11 cellular contexts compared by ENCODE assay signal in genomic region chr11:121538054-121538453, GRCh38.
A peak's percentile ranks its signal among the peaks of the same experiment; 100 is the strongest.
DNase-seq lines count a peak whose midpoint lies in the region; ATAC-seq and TF ChIP-seq lines count a peak whose summit lies in the region.
"Had no signal": no experiment of that assay in that cellular context is flagged by ENCODE, and none has a peak within 500 bp of the region (broad histone marks: within the 10 kb centered on the region; RNA-seq: fewer than 3 reads in every experiment).

No MANE protein-coding gene starts in this region.

- peaks cover 40% of the 10 kb centered on the region for H3K27me3 ChIP-seq in A673 (replicated peaks; ENCODE audit: insufficient read depth, low read depth, low read length, poor library complexity)
- H3K27me3 ChIP-seq: ascending aorta had no signal

- POLR2A ChIA-PET in A673 (lab: Charles Lee; ENCODE audit: low non-redundant PET), result no interaction called here

- no peaks in the 10 kb centered on the region for H3K9me3 Mint-ChIP-seq in activated T-helper 17 cell treated with anti-CD3 and anti-CD28 coated beads, Interleukin-2, amount 50 U/mL, for 72 hours

- intact Hi-C loops in A673 (cut with micrococcal nuclease; ENCODE audit: unreplicated experiment), result no loop called here
- intact Hi-C loops in cardiac septum (cut with DNase I), result loop anchor here (10.0 kb wide), 1 partner anchor 213 kb away; no protein-coding TSS in a partner anchor

- H3K4me3 Mint-ChIP-seq in activated T-helper 17 cell treated with anti-CD3 and anti-CD28 coated beads, Interleukin-2, amount 50 U/mL, for 72 hours, result peak overlapping the region; percentile 51

- peaks cover 31% of the 10 kb centered on the region for H3K4me1 Mint-ChIP-seq in activated T-helper 17 cell treated with anti-CD3 and anti-CD28 coated beads, Interleukin-2, amount 50 U/mL, for 72 hours

- DNase-seq in GM13976 (ENCODE audit: low spot score) (peak; percentile 61), DMS79 (lab: John Stamatoyannopoulos, UW) (no peak), A673 (ENCODE audit: low spot score) (no peak), cardiac septum (ENCODE audit: low spot score) (no peak)
- DNase-seq: NCI-H1092 had no signal

- no peaks in the 10 kb centered on the region for H3K4me1 ChIP-seq in A673 (ENCODE audit: insufficient read depth, low read length, poor library complexity, severe bottlenecking)
- H3K4me1 ChIP-seq: ascending aorta had no signal

- in situ Hi-C loops in GM13976 (cut with MboI; ENCODE audit: low sequenced_read_pairs, unreplicated experiment), result no loop called here

- no peak overlapping the region for H3K27ac ChIP-seq in A673 (ENCODE audit: low read depth, low read length, poor library complexity, severe bottlenecking)
- H3K27ac ChIP-seq: ascending aorta had no signal

- ATAC-seq in GM19351 (IDR thresholded peaks at IDR 0.05; ENCODE audit: unreplicated experiment), result peak; percentile 92
- peak; percentile 58 for ATAC-seq in HG03045 (IDR thresholded peaks at IDR 0.05; ENCODE audit: unreplicated experiment)
- ATAC-seq in activated T-helper 17 cell treated with anti-CD3 and anti-CD28 coated beads, Interleukin-2, amount 50 U/mL, for 72 hours (replicated peaks), result peak; percentile 68
- no peak for ATAC-seq in HG02571 (IDR thresholded peaks at IDR 0.05; ENCODE audit: unreplicated experiment)
- ATAC-seq: Panc1 had no signal

- H3K27ac Mint-ChIP-seq in activated T-helper 17 cell treated with anti-CD3 and anti-CD28 coated beads, Interleukin-2, amount 50 U/mL, for 72 hours, result peak overlapping the region; percentile 41

- peaks cover 93% of the 10 kb centered on the region for H3K36me3 Mint-ChIP-seq in activated T-helper 17 cell treated with anti-CD3 and anti-CD28 coated beads, Interleukin-2, amount 50 U/mL, for 72 hours (ENCODE audit: low read depth)

- BruUV-seq in A673 (replicated peaks; lab: Mats Ljungman, UMichigan), result no TSS peak

- no peaks in the 10 kb centered on the region for H3K36me3 ChIP-seq in A673 (ENCODE audit: insufficient read depth, low read length, poor library complexity, severe bottlenecking)
- H3K36me3 ChIP-seq: ascending aorta had no signal

- TF ChIP-seq CTCF in GM13976 (IDR thresholded peaks at IDR 0.05; ENCODE audit: borderline replicate concordance, control extremely low read depth, extremely low read depth, insufficient read depth, missing control alignments) (no peak), A673 (conservative IDR thresholded peaks at IDR 0.05; ENCODE audit: low read depth, low read length) (no peak)

- H3K27me3 Mint-ChIP-seq in activated T-helper 17 cell treated with anti-CD3 and anti-CD28 coated beads, Interleukin-2, amount 50 U/mL, for 72 hours, result no peaks in the 10 kb centered on the region

- no peak overlapping the region for H3K4me3 ChIP-seq in A673 (ENCODE audit: low read depth, low read length, poor library complexity, severe bottlenecking)
- H3K4me3 ChIP-seq: ascending aorta had no signal

- no peaks in the 10 kb centered on the region for H3K9me3 ChIP-seq in A673 (ENCODE audit: low read depth, low read length, poor library complexity, severe bottlenecking)
- H3K9me3 ChIP-seq: ascending aorta had no signal

- CTCF ChIA-PET in A673 (lab: Charles Lee), result no interaction called here
